Comparison of ENCODE assay signal across 1 cellular context in the genomic region with DNA sequence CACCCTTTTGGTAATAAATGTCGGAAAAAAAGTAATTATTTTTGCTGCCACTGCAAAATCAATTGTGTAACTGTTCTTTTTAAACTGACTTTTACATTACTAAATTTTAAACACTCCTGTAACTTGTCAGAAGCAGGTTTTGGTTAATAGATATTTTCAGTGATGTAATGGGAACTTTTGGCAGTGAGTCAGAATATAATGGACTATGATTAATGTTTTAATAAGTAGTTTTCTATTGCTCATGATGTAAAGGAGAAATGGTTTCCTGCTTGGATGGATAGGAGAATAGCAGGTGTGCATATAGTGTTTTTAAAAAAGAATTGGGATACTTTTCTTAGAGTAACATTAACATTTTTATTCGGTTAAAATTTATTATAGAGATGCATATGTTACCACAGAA.
TF ChIP-seq lines count a peak whose summit lies in the region.

No MANE protein-coding gene starts in this region.

TF ChIP-seq in endothelial cell of umbilical vein, 7 proteins besides CTCF, POLR2A, EP300 and RAD21 (continued from another document):
- TF ChIP-seq FOS (IDR thresholded peaks at IDR 0.05; ENCODE audit: borderline replicate concordance, insufficient read depth, low read length) (peak; percentile 66), POLR2AphosphoS5 (IDR thresholded peaks at IDR 0.05; ENCODE audit: insufficient read depth, low read depth, low read length) (no peak)
TF ChIP-seq in endothelial cell of umbilical vein: peak in this region for 2.
